In genomic region chr11:125163431-125164011, GRCh38 we compare ENCODE assay signal across 12 cellular contexts. TPM values are rescaled to one million over a fixed set of nuclear protein-coding genes. Genes with fewer than 3 reads are reported as not detected.
DNase-seq lines count a peak whose midpoint lies in the region; ATAC-seq and TF ChIP-seq lines count a peak whose summit lies in the region.
"Had no signal": no experiment of that assay in that cellular context is flagged by ENCODE, and none has a peak within 500 bp of the region (broad histone marks: within the 10 kb centered on the region; RNA-seq: fewer than 3 reads in every experiment).

No MANE protein-coding gene starts in this region.

- intact Hi-C loops in Caco-2 (cut with micrococcal nuclease; ENCODE audit: unreplicated experiment) (loop anchor here (1.0 to 10.0 kb wide), 4 partner anchors 73 to 711 kb away; no protein-coding TSS in a partner anchor), esophagus muscularis mucosa (cut with DNase I) (loop anchor here (2.0 to 5.0 kb wide), 2 partner anchors 181 to 244 kb away; no protein-coding TSS in a partner anchor)

- CTCF ChIA-PET in Caco-2 (lab: Charles Lee): no interaction called here

- TF ChIP-seq EP300 in esophagus muscularis mucosa (IDR thresholded peaks at IDR 0.05): no peak

- H3K9me3 ChIP-seq in Caco-2: no peaks in the 10 kb centered on the region
- H3K9me3 ChIP-seq in RWPE2 (ENCODE audit: severe bottlenecking): no peaks in the 10 kb centered on the region
- no peaks in the 10 kb centered on the region for H3K9me3 ChIP-seq in esophagus muscularis mucosa

- ATAC-seq in RWPE2 (ENCODE audit: low read depth) (no peak), GM18907 (IDR thresholded peaks at IDR 0.05; ENCODE audit: unreplicated experiment) (no peak), HG02973 (IDR thresholded peaks at IDR 0.05; ENCODE audit: unreplicated experiment) (no peak)

- peak in 1 of 2 experiments; percentile 34 for DNase-seq in Caco-2
- DNase-seq in RWPE2 (ENCODE audit: low spot score): peak; percentile 26
- no peak for DNase-seq in esophagus muscularis mucosa (ENCODE audit: extremely low spot score)
- peak; percentile 47 for DNase-seq in neural crest cell (ENCODE audit: low read depth, low spot score)
- DNase-seq in GM13976 (ENCODE audit: low spot score): no peak
- no peak for DNase-seq in AG08396 (ENCODE audit: low spot score)
- DNase-seq: WERI-Rb-1 had no signal

- 94% methylated on average over 6 of the region's 6 CpGs for WGBS in esophagus muscularis mucosa

- H3K27ac Mint-ChIP-seq in Caco-2 (ENCODE audit: unreplicated experiment): no peak overlapping the region
- peak overlapping the region; percentile 98 for H3K27ac Mint-ChIP-seq in neural crest cell (ENCODE audit: unreplicated experiment)

- TF ChIP-seq CTCF in Caco-2 (IDR thresholded peaks at IDR 0.05; ENCODE audit: insufficient read depth in 1 of 2, low read depth in 1 of 2, low read length in 1 of 2, severe bottlenecking in 1 of 2, unreplicated experiment in 1 of 2) (no peak), RWPE2 (IDR thresholded peaks at IDR 0.05; ENCODE audit: poor library complexity, severe bottlenecking) (no peak), esophagus muscularis mucosa (IDR thresholded peaks at IDR 0.05) (no peak), neural crest cell (conservative IDR thresholded peaks at IDR 0.05) (no peak), GM13976 (IDR thresholded peaks at IDR 0.05; ENCODE audit: borderline replicate concordance, control extremely low read depth, extremely low read depth, insufficient read depth, missing control alignments) (no peak)

- peaks cover 8% of the 10 kb centered on the region for H3K4me1 Mint-ChIP-seq in Caco-2 (ENCODE audit: low read depth, unreplicated experiment)
- H3K4me1 Mint-ChIP-seq in neural crest cell: peaks cover 62% of the 10 kb centered on the region

- H3K27ac ChIP-seq in RWPE2 (ENCODE audit: poor library complexity, severe bottlenecking) (no peak overlapping the region), esophagus muscularis mucosa (replicated peaks in 1 of 4) (peak overlapping the region; percentile 76 to 90 (median 87))
- H3K27ac ChIP-seq: epithelial cell of prostate had no signal

- H3K4me3 Mint-ChIP-seq in Caco-2 (ENCODE audit: unreplicated experiment): peak overlapping the region; percentile 76
- H3K4me3 Mint-ChIP-seq in neural crest cell: peak overlapping the region; percentile 92

- no peak for TF ChIP-seq POLR2A in esophagus muscularis mucosa (IDR thresholded peaks at IDR 0.05; ENCODE audit: low read depth)

- BruUV-seq in Caco-2 (replicated peaks; lab: Mats Ljungman, UMichigan): no TSS peak

- H3K4me1 ChIP-seq in Caco-2 (peaks cover 5% of the 10 kb centered on the region), RWPE2 (ENCODE audit: insufficient read depth, poor library complexity, severe bottlenecking) (no peaks in the 10 kb centered on the region), esophagus muscularis mucosa (peaks cover 9 to 47% (median 40%) of the 10 kb centered on the region in 4 donors)

- H3K9me3 Mint-ChIP-seq in Caco-2 (ENCODE audit: unreplicated experiment) (no peaks in the 10 kb centered on the region), neural crest cell (no peaks in the 10 kb centered on the region)

- H3K4me3 ChIP-seq in Caco-2 (ENCODE audit: low read depth, low read length): no peak overlapping the region
- H3K4me3 ChIP-seq in RWPE2 (ENCODE audit: severe bottlenecking): no peak overlapping the region
- H3K4me3 ChIP-seq in esophagus muscularis mucosa: no peak overlapping the region

- peaks cover 32% of the 10 kb centered on the region for H3K27me3 Mint-ChIP-seq in Caco-2 (ENCODE audit: insufficient read depth, unreplicated experiment)
- H3K27me3 Mint-ChIP-seq in neural crest cell (ENCODE audit: low read depth): peaks cover 10% of the 10 kb centered on the region

- peaks cover 8% of the 10 kb centered on the region for H3K36me3 Mint-ChIP-seq in Caco-2 (ENCODE audit: insufficient read depth, unreplicated experiment)
- H3K36me3 Mint-ChIP-seq in neural crest cell (ENCODE audit: low read depth): no peaks in the 10 kb centered on the region

- H3K27me3 ChIP-seq in Caco-2 (replicated peaks; ENCODE audit: control insufficient read depth, insufficient read depth, low read length) (peaks cover 11% of the 10 kb centered on the region), RWPE2 (ENCODE audit: insufficient read depth, poor library complexity, severe bottlenecking) (peaks cover 10% of the 10 kb centered on the region), esophagus muscularis mucosa (peaks cover 0 to 14% (median 0%) of the 10 kb centered on the region in 4 donors)

- POLR2A ChIA-PET in Caco-2 (lab: Charles Lee): no interaction called here

- H3K36me3 ChIP-seq in Caco-2 (ENCODE audit: control insufficient read depth, insufficient read depth, low read length) (no peaks in the 10 kb centered on the region), RWPE2 (ENCODE audit: low read depth) (no peaks in the 10 kb centered on the region), esophagus muscularis mucosa (no peaks in the 10 kb centered on the region)
- H3K36me3 ChIP-seq: WERI-Rb-1 had no signal

- in situ Hi-C loops in GM13976 (cut with MboI; ENCODE audit: low sequenced_read_pairs, unreplicated experiment): no loop called here

RNA-seq across cellular contexts. Expression of gene PKNOX2, which starts 1.0 kb away (rescaled TPM):
- total RNA-seq in Caco-2 (2022): not detected in 2 replicates
- 1 to 10 TPM in 3 of 4 donors, under 1 TPM in 1; 0.83 to 4.1 (median 2.5) TPM for total RNA-seq in esophagus muscularis mucosa
- 21.5 and 23.5 TPM in 2 replicates for total RNA-seq in neural crest cell
- total RNA-seq: PC-3, renal cortical epithelial cell had no signal

RNA-seq across cellular contexts. Expression of gene TMEM218, which starts 52.1 kb away (rescaled TPM):
- total RNA-seq in Caco-2 (2022): 15.5 and 20.3 TPM in 2 replicates
- total RNA-seq in esophagus muscularis mucosa: 10 to 100 TPM; 13.1 to 20.4 (median 15.5) TPM
- total RNA-seq in neural crest cell: 30.4 and 34.6 TPM in 2 replicates

Comparison
In these comparisons a context has a peak if more than half of its experiments do, and no peak if none do; other contexts are left out.
1. DNase-seq: peak in RWPE2 (single experiment) and neural crest cell (single experiment); none in esophagus muscularis mucosa (single experiment), GM13976 (single experiment) and AG08396 (single experiment).